In the genomic region with DNA sequence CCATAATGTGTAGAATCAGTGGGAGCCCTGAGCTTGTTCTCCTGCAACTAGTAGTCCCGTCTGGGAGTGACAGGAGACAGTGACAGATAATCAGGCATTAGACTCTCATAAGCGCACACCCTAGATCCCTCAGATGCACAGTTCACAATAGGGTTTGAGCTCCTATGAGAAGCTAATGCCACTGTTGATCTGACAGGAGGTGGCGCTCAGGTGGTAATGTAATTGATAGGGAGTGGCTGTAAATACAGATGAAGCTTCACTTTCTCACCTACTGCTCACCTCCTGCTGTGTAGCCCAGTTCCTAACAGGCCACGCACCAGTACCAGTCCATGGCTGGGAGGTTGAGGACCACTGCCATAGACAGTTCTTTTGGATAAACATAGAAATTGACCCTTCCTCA, we compare ENCODE assay signal across 21 cellular contexts.
"Had no signal": no experiment of that assay in that cellular context is flagged by ENCODE, and none has a peak within 500 bp of the region (broad histone marks: within the 10 kb centered on the region; RNA-seq: fewer than 3 reads in every experiment).

No MANE protein-coding gene starts in this region.

- DNase-seq: activated CD4-positive, alpha-beta T cell treated with anti-CD3 and anti-CD28 coated beads for 1 hour; activated CD8-positive, alpha-beta memory T cell treated with anti-CD3 and anti-CD28 coated beads for 24 hours; activated CD8-positive, alpha-beta memory T cell treated with anti-CD3 and anti-CD28 coated beads, Interleukin-2, amount 50 U/mL, for 48 hours; activated gamma-delta T cell; activated T-cell treated with anti-CD3 and anti-CD28 coated beads, Interleukin-2, amount 50 U/mL, for 72 hours; adrenal gland; cerebellar nuclear complex; effector CD4-positive, alpha-beta T cell; esophagus squamous epithelium; nephron progenitor cell; nucleus accumbens; posterior cingulate gyrus; stimulated activated CD4-positive, alpha-beta T cell treated with anti-CD3 and anti-CD28 coated beads, Interleukin-2, amount 100 ng/mL, for 48 hours; T-helper 2 cell; uterus had no signal

- FAIRE-seq: astrocyte, islet of Langerhans had no signal

- H3K36me3 ChIP-seq: adrenal gland, breast epithelium, esophagus squamous epithelium, tibial nerve, uterus had no signal

- H3K9me3 ChIP-seq: adrenal gland had no signal

- H3K4me3 ChIP-seq: adrenal gland, breast epithelium, esophagus squamous epithelium, lung, tibial nerve, uterus had no signal

- H3K27ac ChIP-seq: adrenal gland, breast epithelium, esophagus squamous epithelium, tibial nerve, uterus, VCaP had no signal

- H3K4me1 ChIP-seq: adrenal gland, breast epithelium, tibial nerve, uterus had no signal

- H3K27me3 ChIP-seq: adrenal gland, breast epithelium, esophagus squamous epithelium, tibial nerve, uterus had no signal
